ENCODE assay signal across 8 cellular contexts in the genomic region with DNA sequence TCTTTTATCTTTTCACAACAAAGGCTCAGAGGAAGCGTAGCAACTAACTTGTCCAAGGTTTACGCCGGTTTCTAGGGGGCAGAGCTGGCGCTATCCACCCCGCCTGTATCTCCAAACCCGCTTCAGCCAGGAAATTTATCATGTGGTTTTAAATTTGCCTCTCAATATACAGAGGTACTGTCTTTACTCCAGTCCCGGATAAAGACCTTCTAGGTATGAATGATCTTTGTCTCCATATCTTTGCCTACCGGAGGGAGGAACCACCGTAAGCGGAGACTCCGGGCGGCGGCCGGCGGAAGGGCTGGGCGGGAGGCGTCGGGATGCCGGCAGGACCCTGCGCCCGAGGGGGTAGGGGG. TPM values are rescaled to one million over a fixed set of nuclear protein-coding genes. Genes with fewer than 3 reads are reported as not detected.
A peak's percentile ranks its signal among the peaks of the same experiment; 100 is the strongest.
DNase-seq lines count a peak whose midpoint lies in the region; ATAC-seq and TF ChIP-seq lines count a peak whose summit lies in the region.

No MANE protein-coding gene starts in this region.

- H3K4me3 ChIP-seq in Peyer's patch: peak overlapping the region; percentile 58 to 99 (median 96)
- H3K4me3 ChIP-seq in dorsolateral prefrontal cortex: peak overlapping the region; percentile 61 to 98 (median 87)
- peak overlapping the region; percentile 99 for H3K4me3 ChIP-seq in lung
- H3K4me3 ChIP-seq in thyroid gland (replicated peaks in 1 of 3): peak overlapping the region; percentile 2 to 100 (median 67)

- H3K9me3 ChIP-seq in Peyer's patch (no peaks in the 10 kb centered on the region), lung (ENCODE audit: control insufficient read depth in 2 of 2, insufficient read depth in 1 of 2, low read length in 1 of 2) (no peaks in the 10 kb centered on the region), thyroid gland (no peaks in the 10 kb centered on the region)

- TF ChIP-seq POLR2A in GM18505 (IDR thresholded peaks at IDR 0.05; ENCODE audit: borderline replicate concordance, extremely low read depth, insufficient read depth, insufficient read length): no peak
- TF ChIP-seq POLR2A in Peyer's patch (IDR thresholded peaks at IDR 0.05): no peak
- TF ChIP-seq POLR2A in thyroid gland (IDR thresholded peaks at IDR 0.05): no peak

- intact Hi-C loops in dorsolateral prefrontal cortex (cut with DNase I): loop anchor here in 1 of 2 donors (5.0 kb wide), 1 partner anchor 215 kb away; a partner anchor contains a TSS
- intact Hi-C loops in thyroid gland (cut with DNase I): no loop called here

- H3K27me3 ChIP-seq in Peyer's patch (no peaks in the 10 kb centered on the region), dorsolateral prefrontal cortex (no peaks in the 10 kb centered on the region), lung (ENCODE audit: control insufficient read depth, insufficient read depth) (no peaks in the 10 kb centered on the region), thyroid gland (no peaks in the 10 kb centered on the region)

- TF ChIP-seq CTCF in Peyer's patch (IDR thresholded peaks at IDR 0.05) (peak in 1 of 6 experiments; percentile 13), dorsolateral prefrontal cortex (IDR thresholded peaks at IDR 0.05 in 54 of 56, conservative IDR thresholded peaks at IDR 0.05 in 2 of 56; ENCODE audit: low read depth in 1 of 56, partially characterized antibody in 56 of 56) (peak in 16 of 56 donors; percentile 6 to 32 (median 14)), lung (IDR thresholded peaks at IDR 0.05; ENCODE audit: control extremely low read depth, extremely low read depth) (no peak), thyroid gland (IDR thresholded peaks at IDR 0.05) (peak in 1 of 6 experiments; percentile 10)

- H3K4me1 ChIP-seq in Peyer's patch (peaks cover 0 to 22% (median 2%) of the 10 kb centered on the region in 4 donors), lung (ENCODE audit: control insufficient read depth in 2 of 2, insufficient read depth in 2 of 2, low read length in 2 of 2) (peaks cover 2 to 3% of the 10 kb centered on the region in 2 donors), thyroid gland (peaks cover 40 to 52% of the 10 kb centered on the region in 2 donors)

- peak overlapping the region; percentile 87 to 94 (median 92) for H3K27ac ChIP-seq in Peyer's patch
- peak overlapping the region in 58 of 59 donors; percentile 10 to 97 (median 87) for H3K27ac ChIP-seq in dorsolateral prefrontal cortex
- peak overlapping the region; percentile 85 to 94 for H3K27ac ChIP-seq in lung (ENCODE audit: low read depth in 1 of 2, low read length in 1 of 2)
- H3K27ac ChIP-seq in thyroid gland: peak overlapping the region; percentile 81 to 98 (median 95)

- no peaks in the 10 kb centered on the region for H3K36me3 ChIP-seq in Peyer's patch
- H3K36me3 ChIP-seq in lung (ENCODE audit: control insufficient read depth in 2 of 2, insufficient read depth in 2 of 2, low read length in 2 of 2): no peaks in the 10 kb centered on the region
- H3K36me3 ChIP-seq in thyroid gland: no peaks in the 10 kb centered on the region

- peak; percentile 31 for DNase-seq in AG08395 (ENCODE audit: low spot score)
- peak in 1 of 3 donors; percentile 56 for DNase-seq in Peyer's patch
- DNase-seq in dorsolateral prefrontal cortex: peak in 4 of 10 donors; percentile 19 to 59 (median 36)
- no peak for DNase-seq in lung (ENCODE audit: low spot score)
- DNase-seq in thyroid gland: peak; percentile 29 to 35
- no peak for DNase-seq in T1000 (lab: John Stamatoyannopoulos, UW)

- ATAC-seq in GM18505 (IDR thresholded peaks at IDR 0.05; ENCODE audit: unreplicated experiment) (peak; percentile 24), HG03175 (IDR thresholded peaks at IDR 0.05; ENCODE audit: unreplicated experiment) (peak; percentile 15), lung (ENCODE audit: insufficient read depth, low FRiP score) (peak; percentile 1)

- 0 to 1% methylated on average over 21 of the region's 21 CpGs for WGBS in lung, 2 donors
- WGBS in thyroid gland, 2 donors: 0 to 1% methylated on average over 19 to 21 of the region's 21 CpGs

RNA-seq across cellular contexts. Expression of a gene that starts 0.7 kb away (rescaled TPM):
- 10 to 100 TPM; 27.0 to 89.1 (median 37.0) TPM for total RNA-seq in Peyer's patch
- 10 to 100 TPM; 26.8 to 88.1 (median 51.3) TPM for total RNA-seq in dorsolateral prefrontal cortex
- 10 to 100 TPM; 28.2 to 95.1 TPM for total RNA-seq in lung
- polyA plus RNA-seq in lung: 10 to 100 TPM; 19.9 to 43.2 TPM
- total RNA-seq in thyroid gland: 10 to 100 TPM; 50.8 to 77.7 (median 64.1) TPM

RNA-seq across cellular contexts. Expression of a gene that starts 34.5 kb away (rescaled TPM):
- total RNA-seq in Peyer's patch (10 to 100 TPM; 17.3 to 67.4 (median 32.4) TPM), dorsolateral prefrontal cortex (1 to 10 TPM in 33 of 120 experiments, under 1 TPM in 64, not detected in 23; 0.16 to 4.5 (median 0.75) TPM), lung (10 to 100 TPM in 1 of 2 donors, 1 to 10 TPM in 1; 4.4 to 10.0 TPM), thyroid gland (100 to 1,000 TPM in 1 of 4 donors, 10 to 100 TPM in 2, 1 to 10 TPM in 1; 9.4 to 116 (median 36.9) TPM)
- 1 to 10 TPM; 1.6 to 2.6 TPM for polyA plus RNA-seq in lung

Comparison
In these comparisons a context has a peak if more than half of its experiments do, and no peak if none do; other contexts are left out.
1. DNase-seq: peak in AG08395 (single experiment) and thyroid gland (2 of 2); none in lung (single experiment) and T1000 (single experiment).
2. Peak in every context shown above with its lines, with median percentiles within 50 percentile points of each other: ATAC-seq, H3K27ac ChIP-seq and H3K4me3 ChIP-seq.